Comparison of ENCODE assay signal across 16 cellular contexts in genomic region chr22:40416267-40416570, GRCh38. TPM values are rescaled to one million over a fixed set of nuclear protein-coding genes. Genes with fewer than 3 reads are reported as not detected.
DNase-seq lines count a peak whose midpoint lies in the region; ATAC-seq, FAIRE-seq and TF ChIP-seq lines count a peak whose summit lies in the region.
"Had no signal": no experiment of that assay in that cellular context is flagged by ENCODE, and none has a peak within 500 bp of the region (broad histone marks: within the 10 kb centered on the region; RNA-seq: fewer than 3 reads in every experiment).

No MANE protein-coding gene starts in this region.

- no peak for DNase-seq in Calu3
- peak; percentile 45 for DNase-seq in natural killer cell treated with Interleukin-12 subunit alpha and Interleukin-12 subunit beta and Interleukin-15 and Interleukin-18, amount 100 ng/mL, for 72 hours (ENCODE audit: low spot score)
- no peak for DNase-seq in kidney
- no peak for DNase-seq in NAMALWA (ENCODE audit: low spot score)
- no peak for DNase-seq in NCI-H1417 (lab: John Stamatoyannopoulos, UW)
- DNase-seq: foreskin melanocyte, NCI-H1048, NCI-H226 had no signal

- H3K9me3 ChIP-seq in BLaER1 (no peaks in the 10 kb centered on the region), kidney (ENCODE audit: control insufficient read depth in 1 of 2, low read length in 2 of 2) (no peaks in the 10 kb centered on the region)
- H3K9me3 ChIP-seq: tibial artery had no signal

- intact Hi-C loops in Calu3 (cut with micrococcal nuclease; ENCODE audit: unreplicated experiment), result no loop called here
- intact Hi-C loops in kidney (cut with DNase I), result no loop called here

- H3K36me3 ChIP-seq in BLaER1, result peaks cover 59% of the 10 kb centered on the region
- peaks cover 3 to 9% of the 10 kb centered on the region in 2 donors for H3K36me3 ChIP-seq in kidney (ENCODE audit: control insufficient read depth in 1 of 2, insufficient read depth in 2 of 2, low read length in 2 of 2)

- H3K4me1 ChIP-seq in BLaER1 (peaks cover 84% of the 10 kb centered on the region), kidney (ENCODE audit: control insufficient read depth in 1 of 2, insufficient read depth in 1 of 2, low read depth in 1 of 2, low read length in 2 of 2) (peaks cover 0 to 12% of the 10 kb centered on the region in 2 donors)
- H3K4me1 ChIP-seq: parathyroid adenoma, tibial artery had no signal

- CTCF ChIA-PET in Calu3 (lab: Charles Lee), result no interaction called here

- H3K27me3 ChIP-seq in BLaER1, result no peaks in the 10 kb centered on the region
- H3K27me3 ChIP-seq: tibial artery had no signal

- FAIRE-seq in kidney (lab: Jason Lieb, UNC), result no peak
- FAIRE-seq: endometrium had no signal

- H3K4me2 ChIP-seq in BLaER1, result peak overlapping the region; percentile 86

- H3K9ac ChIP-seq in BLaER1 (peak overlapping the region; percentile 41; the same call in 1 of the 2 replicates), kidney (ENCODE audit: low read length in 2 of 2) (no peak overlapping the region)
- H3K9ac ChIP-seq: parathyroid adenoma had no signal

- H3K36me3 Mint-ChIP-seq in Calu3 (ENCODE audit: insufficient read depth, unreplicated experiment), result peaks cover 37% of the 10 kb centered on the region
- peaks cover 6% of the 10 kb centered on the region for H3K36me3 Mint-ChIP-seq in activated naive CD8-positive, alpha-beta T cell
- H3K36me3 Mint-ChIP-seq in natural killer cell treated with Interleukin-12 subunit alpha and Interleukin-12 subunit beta and Interleukin-15 and Interleukin-18, amount 100 ng/mL, for 72 hours, result peaks cover 13% of the 10 kb centered on the region

- ATAC-seq in natural killer cell treated with Interleukin-12 subunit alpha and Interleukin-12 subunit beta and Interleukin-15 and Interleukin-18, amount 100 ng/mL, for 72 hours, result no peak
- ATAC-seq in GM18511 (IDR thresholded peaks at IDR 0.05; ENCODE audit: unreplicated experiment), result no peak

- H3K27me3 Mint-ChIP-seq in Calu3 (ENCODE audit: unreplicated experiment), result no peaks in the 10 kb centered on the region
- no peaks in the 10 kb centered on the region for H3K27me3 Mint-ChIP-seq in activated naive CD8-positive, alpha-beta T cell
- H3K27me3 Mint-ChIP-seq in natural killer cell treated with Interleukin-12 subunit alpha and Interleukin-12 subunit beta and Interleukin-15 and Interleukin-18, amount 100 ng/mL, for 72 hours, result no peaks in the 10 kb centered on the region
- H3K27me3 Mint-ChIP-seq: brain had no signal

- H3K4me3 ChIP-seq in BLaER1 (peak overlapping the region; percentile 53; the same call in 1 of the 2 replicates), kidney (ENCODE audit: low read length in 2 of 2) (no peak overlapping the region)
- H3K4me3 ChIP-seq: tibial artery had no signal

- no TSS peak for BruUV-seq in Calu3 (replicated peaks; lab: Mats Ljungman, UMichigan)

- no peak overlapping the region for H3K4me3 Mint-ChIP-seq in Calu3 (ENCODE audit: low read depth, unreplicated experiment)
- H3K4me3 Mint-ChIP-seq in activated naive CD8-positive, alpha-beta T cell, result peak overlapping the region; percentile 10
- H3K4me3 Mint-ChIP-seq in natural killer cell treated with Interleukin-12 subunit alpha and Interleukin-12 subunit beta and Interleukin-15 and Interleukin-18, amount 100 ng/mL, for 72 hours, result peak overlapping the region; percentile 30
- H3K4me3 Mint-ChIP-seq: brain had no signal

- peak overlapping the region; percentile 18 for H3K27ac Mint-ChIP-seq in Calu3 (ENCODE audit: unreplicated experiment)
- peak overlapping the region; percentile 85 for H3K27ac Mint-ChIP-seq in activated naive CD8-positive, alpha-beta T cell
- peak overlapping the region; percentile 31 to 91 for H3K27ac Mint-ChIP-seq in natural killer cell treated with Interleukin-12 subunit alpha and Interleukin-12 subunit beta and Interleukin-15 and Interleukin-18, amount 100 ng/mL, for 72 hours

- no peaks in the 10 kb centered on the region for H3K4me1 Mint-ChIP-seq in Calu3 (ENCODE audit: low read depth, unreplicated experiment)
- H3K4me1 Mint-ChIP-seq in activated naive CD8-positive, alpha-beta T cell (ENCODE audit: low read depth), result peaks cover 44% of the 10 kb centered on the region
- peaks cover 26 to 29% of the 10 kb centered on the region in 2 donors for H3K4me1 Mint-ChIP-seq in natural killer cell treated with Interleukin-12 subunit alpha and Interleukin-12 subunit beta and Interleukin-15 and Interleukin-18, amount 100 ng/mL, for 72 hours (ENCODE audit: low read depth in 2 of 2)

- H3K9me3 Mint-ChIP-seq in Calu3 (ENCODE audit: low read depth, unreplicated experiment), result peaks cover 2% of the 10 kb centered on the region
- no peaks in the 10 kb centered on the region for H3K9me3 Mint-ChIP-seq in activated naive CD8-positive, alpha-beta T cell (ENCODE audit: low read depth)
- no peaks in the 10 kb centered on the region for H3K9me3 Mint-ChIP-seq in natural killer cell treated with Interleukin-12 subunit alpha and Interleukin-12 subunit beta and Interleukin-15 and Interleukin-18, amount 100 ng/mL, for 72 hours
- H3K9me3 Mint-ChIP-seq: brain had no signal

- no peak for TF ChIP-seq CTCF in Calu3 (IDR thresholded peaks at IDR 0.05; ENCODE audit: unreplicated experiment)
- no peak for TF ChIP-seq CTCF in kidney (IDR thresholded peaks at IDR 0.05; ENCODE audit: borderline replicate concordance, extremely low read depth, insufficient read depth)

- peaks cover 5% of the 10 kb centered on the region; the same call in 1 of the 2 replicates for H4K20me1 ChIP-seq in BLaER1

- H3K27ac ChIP-seq in BLaER1, result peak overlapping the region; percentile 85
- no peak overlapping the region for H3K27ac ChIP-seq in kidney (ENCODE audit: low read depth in 2 of 2, low read length in 2 of 2)
- H3K27ac ChIP-seq: parathyroid adenoma, tibial artery, VCaP had no signal

RNA-seq across cellular contexts. Expression of gene SGSM3, which starts 45.8 kb away (rescaled TPM):
- total RNA-seq in Calu3 (2022) (70.6 and 83.3 TPM in 2 replicates), kidney (56.4 TPM)
- total RNA-seq in natural killer cell treated with Interleukin-12 subunit alpha and Interleukin-12 subunit beta and Interleukin-15 and Interleukin-18, amount 100 ng/mL, for 72 hours, result 10 to 100 TPM; 59.2 to 74.7 TPM
- 52.2 TPM for polyA plus RNA-seq in kidney (ENCODE audit: insufficient read depth, low read depth, low replicate concordance)

Comparison
In these comparisons a context has a peak if more than half of its experiments do, and no peak if none do; other contexts are left out.
1. H3K27ac Mint-ChIP-seq: peak in every context shown above with its lines; median percentile 85 in activated naive CD8-positive, alpha-beta T cell; 61 in natural killer cell treated with Interleukin-12 subunit alpha and Interleukin-12 subunit beta and Interleukin-15 and Interleukin-18, amount 100 ng/mL, for 72 hours; 18 in Calu3.